16 cellular contexts compared by ENCODE assay signal in genomic region chr11:111532365-111532709, GRCh38. TPM values are rescaled to one million over a fixed set of nuclear protein-coding genes. Genes with fewer than 3 reads are reported as not detected.
A peak's percentile ranks its signal among the peaks of the same experiment; 100 is the strongest.
DNase-seq lines count a peak whose midpoint lies in the region; ATAC-seq, FAIRE-seq and TF ChIP-seq lines count a peak whose summit lies in the region.
"Had no signal": no experiment of that assay in that cellular context is flagged by ENCODE, and none has a peak within 500 bp of the region (broad histone marks: within the 10 kb centered on the region; RNA-seq: fewer than 3 reads in every experiment).

No MANE protein-coding gene starts in this region.

- CTCF ChIA-PET in H1 (lab: Charles Lee; ENCODE audit: partially characterized antibody), result interaction anchor here (0.8 to 2.3 kb wide), 4 partner anchors 19 to 303 kb away, joined by 3 to 6 read pairs (median 4); no protein-coding TSS in a partner anchor

- H3F3A ChIP-seq in GM23248 (ENCODE audit: insufficient read depth), result peaks cover 31% of the 10 kb centered on the region

- no peak overlapping the region for H4K5ac ChIP-seq in H1 (ENCODE audit: insufficient read length, low read depth, low read length)

- peak overlapping the region; percentile 89 for H3K27ac ChIP-seq in GM23248
- no peak overlapping the region for H3K27ac ChIP-seq in H1 (ENCODE audit: low read depth, low read length)

- 93 to 95% methylated on average over 5 of the region's 5 CpGs for WGBS in GM23248 (ENCODE audit: low coverage in 1 of 2, low lambda C conversion rate in 2 of 2, missing lambda C conversion rate in 2 of 2), 2 experiments
- WGBS in H1 (ENCODE audit: extremely low coverage in 1 of 2, insufficient coverage in 1 of 2, insufficient read length in 1 of 2, insufficient replicate concordance in 2 of 2, low coverage in 1 of 2, low lambda C conversion rate in 2 of 2, missing lambda C conversion rate in 1 of 2), 2 experiments, result 86% methylated on average over 5 of the region's 5 CpGs; no CpG with 5 or more reads in 1 of the 2 experiments

- no peaks in the 10 kb centered on the region for H3K9me3 ChIP-seq in GM23248 (ENCODE audit: low read depth)
- H3K9me3 ChIP-seq in H1 (ENCODE audit: insufficient read depth in 2 of 2, low read depth in 1 of 2, low read length in 1 of 2), result no peaks in the 10 kb centered on the region

- H2AFZ ChIP-seq in GM23248 (peak overlapping the region; percentile 58), H1 (ENCODE audit: low read length) (peak overlapping the region; percentile 66; the same call in 1 of the 2 replicates)

- FAIRE-seq in H1 (lab: Jason Lieb, UNC), result no peak
- FAIRE-seq: endothelial cell of umbilical vein, islet of Langerhans had no signal

- TF ChIP-seq CTCF in H1 (IDR thresholded peaks at IDR 0.05; ENCODE audit: control extremely low read depth in 1 of 3, insufficient read depth in 1 of 3, low read depth in 1 of 3, low read length in 3 of 3) (no peak), omental fat pad (IDR thresholded peaks at IDR 0.05) (no peak)

- H3K4me2 ChIP-seq in GM23248 (ENCODE audit: unreplicated experiment) (peak overlapping the region; percentile 4), H1 (ENCODE audit: insufficient read depth in 1 of 2, low read depth in 2 of 2, low read length in 2 of 2) (no peak overlapping the region)

- no peak overlapping the region for H3K4me3 ChIP-seq in GM23248
- H3K4me3 ChIP-seq in H1 (ENCODE audit: extremely low read depth in 1 of 4, insufficient read depth in 2 of 4, low read depth in 3 of 4, low read length in 4 of 4), result no peak overlapping the region
- H3K4me3 ChIP-seq: skin epidermis had no signal

- H3K9ac ChIP-seq in GM23248 (0 out of 2 replicates have a peak overlapping the region, but pooled peaks have one; percentile 29), H1 (replicated peaks in 1 of 4; ENCODE audit: extremely low read depth in 1 of 4, low read depth in 3 of 4, low read length in 3 of 4) (no peak overlapping the region)

- no peak overlapping the region for H2BK5ac ChIP-seq in H1 (ENCODE audit: low read depth, low read length)

- H3K56ac ChIP-seq in H1 (replicated peaks; ENCODE audit: insufficient read length, low read depth, low read length), result no peak overlapping the region

- peaks cover 40% of the 10 kb centered on the region for H3K4me1 ChIP-seq in GM23248 (ENCODE audit: insufficient read depth)
- peaks cover 0 to 4% (median 0%) of the 10 kb centered on the region in 4 experiments; a peak in 1 of 7 replicates for H3K4me1 ChIP-seq in H1 (replicated peaks in 1 of 4; ENCODE audit: control insufficient read depth in 3 of 4, insufficient read depth in 4 of 4, low read length in 3 of 4)

- no peaks in the 10 kb centered on the region for H3K36me3 ChIP-seq in GM23248 (ENCODE audit: low read depth)
- no peaks in the 10 kb centered on the region for H3K36me3 ChIP-seq in H1 (ENCODE audit: control insufficient read depth in 2 of 4, insufficient read depth in 4 of 4, low read length in 3 of 4)

- no peaks in the 10 kb centered on the region for H4K20me1 ChIP-seq in GM23248 (ENCODE audit: insufficient read depth)
- H4K20me1 ChIP-seq in H1 (replicated peaks in 1 of 2; ENCODE audit: control insufficient read depth in 1 of 2, insufficient read depth in 2 of 2, low read length in 2 of 2), result no peaks in the 10 kb centered on the region

- ATAC-seq in GM18907 (IDR thresholded peaks at IDR 0.05; ENCODE audit: unreplicated experiment), result no peak
- no peak for ATAC-seq in omental fat pad (ENCODE audit: low FRiP score)
- no peak for ATAC-seq in GM21390 (IDR thresholded peaks at IDR 0.05; ENCODE audit: unreplicated experiment)

- in situ Hi-C loops in GM23248 (cut with MboI), result no loop called here

- no peak overlapping the region for H4K8ac ChIP-seq in H1 (ENCODE audit: extremely low read depth, insufficient read depth, low read length)

- H2BK12ac ChIP-seq in H1 (ENCODE audit: low read depth, low read length), result no peak overlapping the region

- H3K27me3 ChIP-seq in GM23248 (replicated peaks; ENCODE audit: insufficient read depth), result no peaks in the 10 kb centered on the region
- H3K27me3 ChIP-seq in H1 (replicated peaks in 1 of 4; ENCODE audit: control insufficient read depth in 3 of 4, extremely low read depth in 1 of 4, insufficient read depth in 3 of 4, low read length in 3 of 4), result no peaks in the 10 kb centered on the region; a peak in 1 of 7 replicates

- H3K23me2 ChIP-seq in H1 (ENCODE audit: low read depth, low read length), result no peaks in the 10 kb centered on the region

- no peaks in the 10 kb centered on the region for H3K79me1 ChIP-seq in H1 (ENCODE audit: low read depth, low read length)

- TF ChIP-seq RAD21 in H1 (IDR thresholded peaks at IDR 0.05 in 1 of 2, conservative IDR thresholded peaks at IDR 0.05 in 1 of 2; ENCODE audit: low read depth in 2 of 2, low read length in 2 of 2), result no peak

- H2BK20ac ChIP-seq in H1 (ENCODE audit: low read length), result no peak overlapping the region

- H3K79me2 ChIP-seq in GM23248 (ENCODE audit: insufficient read depth) (no peaks in the 10 kb centered on the region), H1 (ENCODE audit: control insufficient read depth in 1 of 2, insufficient read depth in 2 of 2, low read length in 2 of 2) (no peaks in the 10 kb centered on the region)

- no peak overlapping the region for H2BK15ac ChIP-seq in H1 (ENCODE audit: low read length)

- H3K23ac ChIP-seq in H1 (ENCODE audit: insufficient read length), result no peak overlapping the region

- peak; percentile 14 to 17 for DNase-seq in AML-193 (lab: John Stamatoyannopoulos, UW)
- no peak for DNase-seq in GM23248
- DNase-seq in RPMI7951 (ENCODE audit: low read depth), result peak; percentile 22
- no peak for DNase-seq in H1 (ENCODE audit: low read depth in 1 of 2, low spot score in 2 of 2)
- DNase-seq in NCI-H2227 treated with DMSO at 0.1 percent for 48 hours (lab: John Stamatoyannopoulos, UW), result no peak
- DNase-seq in omental fat pad (ENCODE audit: low spot score), result no peak
- DNase-seq: central memory CD4-positive, alpha-beta T cell; glutamatergic neuron; midbrain; SHP77 had no signal

- TF ChIP-seq POLR2A in H1 (IDR thresholded peaks at IDR 0.05; ENCODE audit: control extremely low read depth in 1 of 2, low read depth in 2 of 2, low read length in 2 of 2), result no peak

- H3K4ac ChIP-seq in H1 (replicated peaks; ENCODE audit: insufficient read length, low read depth, low read length), result no peak overlapping the region

- no peaks in the 10 kb centered on the region for H3K9me2 ChIP-seq in GM23248 (ENCODE audit: insufficient read depth)

- H2AK5ac ChIP-seq in H1 (ENCODE audit: low read depth, low read length), result no peak overlapping the region

- POLR2A ChIA-PET in H1 (lab: Charles Lee; ENCODE audit: partially characterized antibody), result interaction anchor here (1.2 to 1.4 kb wide), 2 partner anchors 9 to 32 kb away, joined by 3 to 4 read pairs; no protein-coding TSS in a partner anchor

- H4K91ac ChIP-seq in H1 (replicated peaks; ENCODE audit: insufficient read length, low read length), result no peak overlapping the region

- H3K18ac ChIP-seq in H1 (ENCODE audit: extremely low read depth, low read length), result no peak overlapping the region

- no peak for TF ChIP-seq EP300 in H1 (IDR thresholded peaks at IDR 0.05; ENCODE audit: borderline replicate concordance in 1 of 2, low read depth in 2 of 2, low read length in 2 of 2)

- no peak overlapping the region for H3K14ac ChIP-seq in H1 (ENCODE audit: insufficient read length)

- no peak overlapping the region for H2BK120ac ChIP-seq in H1 (replicated peaks; ENCODE audit: low read depth, low read length)

RNA-seq across cellular contexts. Expression of gene LAYN, which starts 8.2 kb away (rescaled TPM):
- 117 and 118 TPM in 2 replicates for total RNA-seq in GM23248 (2014; rRNA removed; shearing (Covaris generic))
- polyA plus RNA-seq in GM23248 (2016; fragmentation: Nextera tagmentation; extraction: Ambion mirVana) (121 and 127 TPM in 2 replicates), H1 (2011; rRNA removed) (4.2 and 4.5 TPM in 2 replicates)
- 10.9 and 13.3 TPM in 2 replicates for total RNA-seq in RPMI7951 (2014; rRNA removed; shearing (Covaris generic))
- 7.7 and 9.3 TPM in 2 replicates for total RNA-seq in H1 (2021; fragmentation: NEBNext Ultra II Directional; extraction: Animal tissue kit (Norgen Biotek cat#: 25700))
- 8.5 TPM for polyA plus RNA-seq in H1 (2011; cell fraction: cytosol; rRNA removed)
- polyA plus RNA-seq in H1 (2011; cell fraction: nucleus; rRNA removed), result 4.2 TPM
- 4.0 to 5.4 TPM (median 4.5 TPM) in 4 replicates for polyA plus RNA-seq in H1 (2012, experiment 1 of 2)
- polyA plus RNA-seq in H1 (2012, experiment 2 of 2), result 4.8 TPM
- 3.9 TPM for polyA plus RNA-seq in H1 (2013, experiment 1 of 2)
- polyA plus RNA-seq in H1 (2013, experiment 2 of 2), result 4.3 TPM
- 6.5 TPM in 2 replicates for polyA minus RNA-seq in H1 (2011; rRNA and poly(A)+ RNA removed)
- 3.4 TPM for polyA minus RNA-seq in H1 (2011; cell fraction: cytosol; rRNA and poly(A)+ RNA removed)
- polyA minus RNA-seq in H1 (2011; cell fraction: nucleus; rRNA and poly(A)+ RNA removed), result 10.3 TPM
- total RNA-seq in omental fat pad, result 10 to 100 TPM; 10.2 to 23.8 (median 15.4) TPM

RNA-seq across cellular contexts. Expression of gene HOATZ, which starts 17.8 kb away (rescaled TPM):
- total RNA-seq in GM23248 (2014; rRNA removed; shearing (Covaris generic)), result not detected in 2 replicates
- polyA plus RNA-seq in GM23248 (2016; fragmentation: Nextera tagmentation; extraction: Ambion mirVana), result not detected in 2 replicates
- total RNA-seq in RPMI7951 (2014; rRNA removed; shearing (Covaris generic)), result not detected in 2 replicates
- not detected in 2 replicates for total RNA-seq in H1 (2021; fragmentation: NEBNext Ultra II Directional; extraction: Animal tissue kit (Norgen Biotek cat#: 25700))
- not detected in 2 replicates for polyA plus RNA-seq in H1 (2011; rRNA removed)
- not detected for polyA plus RNA-seq in H1 (2011; cell fraction: cytosol; rRNA removed)
- not detected for polyA plus RNA-seq in H1 (2011; cell fraction: nucleus; rRNA removed)
- not detected in 4 replicates for polyA plus RNA-seq in H1 (2012, experiment 1 of 2)
- not detected for polyA plus RNA-seq in H1 (2012, experiment 2 of 2)
- not detected for polyA plus RNA-seq in H1 (2013, experiment 1 of 2)
- not detected for polyA plus RNA-seq in H1 (2013, experiment 2 of 2)
- polyA minus RNA-seq in H1 (2011; rRNA and poly(A)+ RNA removed), result not detected in 2 replicates
- not detected for polyA minus RNA-seq in H1 (2011; cell fraction: cytosol; rRNA and poly(A)+ RNA removed)
- not detected for polyA minus RNA-seq in H1 (2011; cell fraction: nucleus; rRNA and poly(A)+ RNA removed)
- total RNA-seq in omental fat pad, result not detected
- total RNA-seq: activated naive CD4-positive, alpha-beta T cell treated with anti-CD3 and anti-CD28 coated beads, Interleukin-2, amount 50 U/mL, for 72 hours; endothelial cell of umbilical vein had no signal
- polyA plus RNA-seq: endothelial cell of umbilical vein had no signal

RNA-seq across cellular contexts. Expression of gene BTG4, which starts 20.2 kb away (rescaled TPM):
- not detected in 2 replicates for total RNA-seq in GM23248 (2014; rRNA removed; shearing (Covaris generic))
- polyA plus RNA-seq in GM23248 (2016; fragmentation: Nextera tagmentation; extraction: Ambion mirVana) (0.33 TPM in 1 of 2 replicates, not detected in the other), H1 (2011; rRNA removed) (0.06 TPM in 1 of 2 replicates, not detected in the other)
- total RNA-seq in RPMI7951 (2014; rRNA removed; shearing (Covaris generic)), result 0.78 TPM in 1 of 2 replicates, not detected in the other
- total RNA-seq in H1 (2021; fragmentation: NEBNext Ultra II Directional; extraction: Animal tissue kit (Norgen Biotek cat#: 25700)), result not detected in 2 replicates
- polyA plus RNA-seq in H1 (2011; cell fraction: cytosol; rRNA removed), result not detected
- 0.10 TPM for polyA plus RNA-seq in H1 (2011; cell fraction: nucleus; rRNA removed)
- not detected in 4 replicates for polyA plus RNA-seq in H1 (2012, experiment 1 of 2)
- not detected for polyA plus RNA-seq in H1 (2012, experiment 2 of 2)
- polyA plus RNA-seq in H1 (2013, experiment 1 of 2), result not detected
- 0.09 TPM for polyA plus RNA-seq in H1 (2013, experiment 2 of 2)
- polyA minus RNA-seq in H1 (2011; rRNA and poly(A)+ RNA removed), result not detected in 2 replicates
- polyA minus RNA-seq in H1 (2011; cell fraction: cytosol; rRNA and poly(A)+ RNA removed), result not detected
- not detected for polyA minus RNA-seq in H1 (2011; cell fraction: nucleus; rRNA and poly(A)+ RNA removed)
- not detected for total RNA-seq in omental fat pad
- total RNA-seq: endothelial cell of umbilical vein had no signal
- polyA plus RNA-seq: endothelial cell of umbilical vein had no signal

Comparison
In these comparisons a context has a peak if more than half of its experiments do, and no peak if none do; other contexts are left out.
1. DNase-seq: peak in AML-193 (2 of 2) and RPMI7951 (single experiment); none in GM23248 (single experiment), H1 (0 of 2), NCI-H2227 treated with DMSO at 0.1 percent for 48 hours (single experiment) and omental fat pad (single experiment).